8 cellular contexts compared by ENCODE assay signal in the genomic region with DNA sequence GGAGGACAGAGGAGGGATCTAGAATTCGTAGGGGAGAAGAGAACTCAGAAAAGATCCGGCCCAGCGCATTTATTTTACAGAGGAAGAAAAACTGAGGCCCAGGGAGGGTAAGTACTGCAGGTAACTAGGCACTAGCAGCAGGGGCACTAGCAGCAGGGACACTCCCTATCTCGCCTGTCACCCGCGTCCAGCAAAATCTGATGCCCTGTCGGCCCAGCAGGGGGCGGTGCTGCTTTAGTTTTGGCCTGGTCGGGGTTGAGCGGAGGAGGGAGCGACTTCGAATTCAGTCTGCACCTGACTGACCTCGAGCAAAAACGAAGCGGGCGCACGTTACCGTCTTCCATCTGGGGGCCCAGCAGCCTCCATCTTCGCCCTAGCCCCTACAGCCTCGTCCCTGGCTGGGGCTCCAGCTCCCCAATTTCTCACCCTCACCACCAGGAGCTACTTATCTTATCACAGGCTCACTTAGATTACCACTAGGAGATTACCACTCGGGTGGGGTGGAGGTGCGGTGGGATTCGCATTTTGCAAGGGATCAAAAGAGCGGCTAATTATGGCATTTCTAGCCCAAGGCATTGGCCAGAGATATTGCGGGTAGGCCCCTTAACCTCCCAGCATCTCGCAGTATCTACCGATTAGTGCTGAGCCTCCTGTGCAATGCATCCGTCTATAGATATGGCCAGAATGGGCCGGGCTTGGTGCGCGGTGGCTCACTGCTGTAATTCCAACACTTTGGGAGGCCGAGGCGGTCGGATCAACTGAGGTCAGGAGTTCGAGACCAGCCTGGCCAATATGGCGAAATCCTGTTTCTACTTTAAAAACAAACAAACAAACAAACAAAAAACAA.
A peak's percentile ranks its signal among the peaks of the same experiment; 100 is the strongest.
DNase-seq lines count a peak whose midpoint lies in the region; ATAC-seq lines count a peak whose summit lies in the region.

No MANE protein-coding gene starts in this region.

- peak; percentile 82 to 88 for DNase-seq in NCI-H1930 (lab: John Stamatoyannopoulos, UW)
- DNase-seq in T-helper 9 cell: peak; percentile 84
- peak; percentile 90 for DNase-seq in astrocyte of the hippocampus (ENCODE audit: low read depth, low spot score)
- DNase-seq in hypothalamus (lab: John Stamatoyannopoulos, UW): peak in 50 of 51 donors; percentile 20 to 85 (median 64)
- DNase-seq in retina: peak; percentile 96
- DNase-seq in cortex of kidney (lab: John Stamatoyannopoulos, UW): no peak

- ATAC-seq in GM18499 (IDR thresholded peaks at IDR 0.05; ENCODE audit: insufficient read depth, unreplicated experiment) (peak; percentile 92), HG02973 (IDR thresholded peaks at IDR 0.05; ENCODE audit: unreplicated experiment) (peak; percentile 91)
